ENCODE assay signal across 15 cellular contexts in the genomic region with DNA sequence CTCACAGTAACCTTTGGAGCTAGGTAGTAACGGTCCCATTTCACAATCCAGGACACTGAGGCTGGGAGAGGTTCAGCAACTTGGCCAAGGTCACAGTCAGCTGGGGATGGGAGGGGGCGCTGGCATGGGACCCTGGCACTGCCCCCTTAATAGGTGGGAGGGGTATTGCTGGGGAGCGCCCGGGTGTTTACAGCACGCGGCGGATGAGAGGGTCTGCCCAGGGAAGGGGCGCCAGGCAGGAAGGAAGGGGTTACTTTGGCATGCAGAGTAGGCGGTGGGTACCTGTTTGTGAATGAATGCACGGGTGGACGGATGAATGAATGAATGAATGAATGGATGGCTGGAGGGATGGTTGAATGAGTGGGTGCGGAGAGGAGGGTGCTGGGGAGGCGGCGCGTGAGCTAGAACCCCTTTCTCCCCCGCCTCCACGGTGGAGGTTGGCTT. TPM values are rescaled to one million over a fixed set of nuclear protein-coding genes. Genes with fewer than 3 reads are reported as not detected.
DNase-seq lines count a peak whose midpoint lies in the region; ATAC-seq and TF ChIP-seq lines count a peak whose summit lies in the region.
"Had no signal": no experiment of that assay in that cellular context is flagged by ENCODE, and none has a peak within 500 bp of the region (broad histone marks: within the 10 kb centered on the region; RNA-seq: fewer than 3 reads in every experiment).

No MANE protein-coding gene starts in this region.

- TF ChIP-seq CTCF in CD8-positive, alpha-beta T cell (IDR thresholded peaks at IDR 0.05), result no peak
- TF ChIP-seq CTCF in endothelial cell (IDR thresholded peaks at IDR 0.05; ENCODE audit: unreplicated experiment), result no peak

- H3K36me3 ChIP-seq in CD8-positive, alpha-beta T cell (ENCODE audit: insufficient read depth, low read length), result no peaks in the 10 kb centered on the region
- H3K36me3 ChIP-seq in NT2/D1 (ENCODE audit: insufficient read depth, insufficient read length, low read length) (no peaks in the 10 kb centered on the region), rectal smooth muscle tissue (ENCODE audit: control insufficient read depth, insufficient read depth, low read length) (no peaks in the 10 kb centered on the region)

- no peaks in the 10 kb centered on the region for H3K36me3 Mint-ChIP-seq in CD8-positive, alpha-beta T cell
- H3K36me3 Mint-ChIP-seq in endothelial cell (ENCODE audit: low read depth, unreplicated experiment), result peaks cover 6% of the 10 kb centered on the region

- CTCF ChIA-PET in CD8-positive, alpha-beta T cell (lab: Charles Lee), result no interaction called here

- intact Hi-C loops in CD8-positive, alpha-beta T cell (cut with DNase I, micrococcal nuclease), result no loop called here
- intact Hi-C loops in sciatic nerve (cut with DNase I), result loop anchor here (10.0 kb wide), 1 partner anchor 110 kb away; no protein-coding TSS in a partner anchor

- peaks cover 14% of the 10 kb centered on the region for H3K27me3 ChIP-seq in CD8-positive, alpha-beta T cell (ENCODE audit: insufficient read depth, low read length)
- H3K27me3 ChIP-seq in NT2/D1 (ENCODE audit: insufficient read depth, insufficient read length) (peaks cover 73% of the 10 kb centered on the region), rectal smooth muscle tissue (ENCODE audit: control insufficient read depth, insufficient read depth, low read length) (peaks cover 7% of the 10 kb centered on the region)

- H3K4me1 Mint-ChIP-seq in CD8-positive, alpha-beta T cell (ENCODE audit: low read depth), result peaks cover 6% of the 10 kb centered on the region
- H3K4me1 Mint-ChIP-seq in endothelial cell (ENCODE audit: unreplicated experiment), result peaks cover 3% of the 10 kb centered on the region

- H3K4me3 ChIP-seq in CD8-positive, alpha-beta T cell (ENCODE audit: low read depth, low read length), result no peak overlapping the region
- H3K4me3 ChIP-seq in NT2/D1 (ENCODE audit: insufficient read length, low read depth), result peak overlapping the region; percentile 32
- peak overlapping the region; percentile 43 for H3K4me3 ChIP-seq in rectal smooth muscle tissue (ENCODE audit: low read length)

- no peak overlapping the region for H3K27ac Mint-ChIP-seq in CD8-positive, alpha-beta T cell
- no peak overlapping the region for H3K27ac Mint-ChIP-seq in endothelial cell (ENCODE audit: unreplicated experiment)

- peak overlapping the region; percentile 57 for H3K9ac ChIP-seq in NT2/D1 (ENCODE audit: insufficient read length, low read depth)
- no peak overlapping the region for H3K9ac ChIP-seq in rectal smooth muscle tissue (ENCODE audit: low read length)

- H3K9me3 ChIP-seq in CD8-positive, alpha-beta T cell (ENCODE audit: low read length), result no peaks in the 10 kb centered on the region
- H3K9me3 ChIP-seq in NT2/D1 (ENCODE audit: insufficient read depth, low read length), result no peaks in the 10 kb centered on the region

- H3K9me3 Mint-ChIP-seq in CD8-positive, alpha-beta T cell, result no peaks in the 10 kb centered on the region
- no peaks in the 10 kb centered on the region for H3K9me3 Mint-ChIP-seq in endothelial cell (ENCODE audit: unreplicated experiment)

- POLR2A ChIA-PET in CD8-positive, alpha-beta T cell (lab: Charles Lee), result no interaction called here

- no peak for ATAC-seq in CD8-positive, alpha-beta T cell
- ATAC-seq in sciatic nerve, result no peak
- no peak for ATAC-seq in GM21737 (IDR thresholded peaks at IDR 0.05; ENCODE audit: unreplicated experiment)
- ATAC-seq: esophagus mucosa had no signal

- peaks cover 7% of the 10 kb centered on the region for H3K4me1 ChIP-seq in CD8-positive, alpha-beta T cell (ENCODE audit: insufficient read depth, low read length)
- H3K4me1 ChIP-seq in NT2/D1 (ENCODE audit: insufficient read depth, insufficient read length) (peaks cover 10% of the 10 kb centered on the region), rectal smooth muscle tissue (ENCODE audit: control insufficient read depth, insufficient read depth, low read length) (peaks cover 3% of the 10 kb centered on the region)

- H3K27me3 Mint-ChIP-seq in CD8-positive, alpha-beta T cell (ENCODE audit: low read depth), result peaks cover 31% of the 10 kb centered on the region
- H3K27me3 Mint-ChIP-seq in endothelial cell (ENCODE audit: unreplicated experiment), result peaks cover 22% of the 10 kb centered on the region

- peak overlapping the region; percentile 59 for H3K4me3 Mint-ChIP-seq in CD8-positive, alpha-beta T cell
- H3K4me3 Mint-ChIP-seq in endothelial cell (ENCODE audit: unreplicated experiment), result peak overlapping the region; percentile 68

- H3K27ac ChIP-seq in CD8-positive, alpha-beta T cell (ENCODE audit: low read depth, low read length), result no peak overlapping the region
- H3K27ac ChIP-seq in rectal smooth muscle tissue (ENCODE audit: low read depth, low read length), result no peak overlapping the region

- no peak for DNase-seq in CD8-positive, alpha-beta T cell
- no peak for DNase-seq in NT2/D1 (ENCODE audit: low read depth, low spot score)
- no peak for DNase-seq in endothelial cell (ENCODE audit: low spot score)
- DNase-seq in NK-92 (lab: John Stamatoyannopoulos, UW; ENCODE audit: unreplicated experiment), result no peak
- no peak for DNase-seq in sciatic nerve (ENCODE audit: low spot score)
- DNase-seq in putamen (ENCODE audit: low spot score), result no peak
- DNase-seq: aorta; DND-41; NCI-H1417 treated with DMSO at 0.1 percent for 48 hours; NK-92 treated with Interleukin-12 subunit alpha and Interleukin-12 subunit beta, amount 100 ng/mL, for 24 hours had no signal

RNA-seq across cellular contexts. Expression of a gene that starts 0.6 kb away (rescaled TPM):
- total RNA-seq in CD8-positive, alpha-beta T cell, result not detected
- total RNA-seq in endothelial cell (ENCODE audit: unreplicated experiment) (not detected), sciatic nerve (3.5 TPM)
- total RNA-seq: activated CD8-positive, alpha-beta memory T cell treated with anti-CD3 and anti-CD28 coated beads for 36 hours; esophagus mucosa; omental fat pad had no signal

RNA-seq across cellular contexts. Expression of a gene that starts 48.9 kb away (rescaled TPM):
- total RNA-seq in CD8-positive, alpha-beta T cell, result 10 to 100 TPM; 67.2 to 68.7 TPM
- total RNA-seq in endothelial cell (ENCODE audit: unreplicated experiment), result 69.8 TPM
- 38.7 TPM for total RNA-seq in sciatic nerve
